ENCODE assay signal across 9 cellular contexts in the genomic region with DNA sequence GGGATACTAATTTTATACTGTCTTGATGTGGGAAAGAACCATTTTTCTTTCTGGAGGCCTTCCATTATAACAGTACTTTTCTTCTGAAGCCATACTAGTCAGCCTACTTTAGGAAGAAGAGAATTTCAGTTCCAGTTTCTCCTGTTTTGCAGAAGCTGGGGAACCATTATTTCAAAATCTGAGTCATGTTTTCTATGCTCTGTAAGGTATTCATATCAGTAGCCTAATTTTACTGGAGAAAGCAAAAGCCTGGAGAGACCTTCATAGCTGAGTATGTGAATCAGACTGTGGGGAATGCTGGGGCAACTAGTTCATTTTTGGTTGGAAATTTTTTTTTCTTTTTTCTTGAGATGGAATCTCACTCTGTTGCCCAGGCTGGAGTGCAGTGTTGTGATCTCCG. TPM values are rescaled to one million over a fixed set of nuclear protein-coding genes. Genes with fewer than 3 reads are reported as not detected.
DNase-seq lines count a peak whose midpoint lies in the region; ATAC-seq and TF ChIP-seq lines count a peak whose summit lies in the region.
"Had no signal": no experiment of that assay in that cellular context is flagged by ENCODE, and none has a peak within 500 bp of the region (broad histone marks: within the 10 kb centered on the region; RNA-seq: fewer than 3 reads in every experiment).

No MANE protein-coding gene starts in this region.

- peak; percentile 29 for ATAC-seq in GM18909 (IDR thresholded peaks at IDR 0.05; ENCODE audit: poor library complexity, unreplicated experiment)
- peak; percentile 49 for ATAC-seq in HG02870 (IDR thresholded peaks at IDR 0.05; ENCODE audit: unreplicated experiment)
- ATAC-seq: gastrocnemius medialis had no signal

- TF ChIP-seq CTCF in RWPE1 (conservative IDR thresholded peaks at IDR 0.05; ENCODE audit: low read depth) = no peak

- no peak overlapping the region for H4K91ac ChIP-seq in neuronal stem cell (ENCODE audit: low read depth, low read length, poor library complexity)

- no peak overlapping the region for H3K4me3 ChIP-seq in neuronal stem cell (ENCODE audit: low read length in 2 of 2)
- H3K4me3 ChIP-seq: gastrocnemius medialis had no signal

- H2BK5ac ChIP-seq in neuronal stem cell (ENCODE audit: low read length) = no peak overlapping the region

- no peak overlapping the region for H3K9ac ChIP-seq in neuronal stem cell (ENCODE audit: low read depth, low read length, poor library complexity)

- H2BK120ac ChIP-seq in neuronal stem cell (ENCODE audit: low read depth, low read length) = no peak overlapping the region

- H3K27me3 ChIP-seq in neuronal stem cell (ENCODE audit: control insufficient read depth in 3 of 3, insufficient read depth in 3 of 3, low read depth in 1 of 3, low read length in 3 of 3) = no peaks in the 10 kb centered on the region
- H3K27me3 ChIP-seq: gastrocnemius medialis had no signal

- no peak overlapping the region for H2AK5ac ChIP-seq in neuronal stem cell (ENCODE audit: low read depth, low read length)

- no peak overlapping the region for H3K18ac ChIP-seq in neuronal stem cell (ENCODE audit: low read length)

- no peak overlapping the region for H3K14ac ChIP-seq in neuronal stem cell (ENCODE audit: low read length)

- no peak overlapping the region for H3K23ac ChIP-seq in neuronal stem cell (ENCODE audit: low read depth, low read length, poor library complexity)

- no CpG with 5 or more reads among the region's 1 CpG for WGBS in neuronal stem cell (ENCODE audit: extremely low coverage in 2 of 2, insufficient read length in 2 of 2, insufficient replicate concordance in 1 of 2), 2 donors

- H4K8ac ChIP-seq in neuronal stem cell (ENCODE audit: low read depth, low read length) = no peak overlapping the region

- DNase-seq in RWPE1 (ENCODE audit: low spot score) (peak; percentile 54), neuronal stem cell (ENCODE audit: low spot score) (no peak), amniotic stem cell (lab: John Stamatoyannopoulos, UW) (no peak), NCI-H1092 (lab: John Stamatoyannopoulos, UW) (no peak), DMS 273 (lab: John Stamatoyannopoulos, UW; ENCODE audit: unreplicated experiment) (no peak)
- no peak for DNase-seq in stimulated activated CD4-positive, alpha-beta T cell treated with anti-CD3 and anti-CD28 coated beads, Interleukin-15, amount 100 ng/mL, for 24 hours
- DNase-seq: gastrocnemius medialis had no signal

- peaks cover 16 to 27% of the 10 kb centered on the region in 2 donors for H3K4me1 ChIP-seq in neuronal stem cell (ENCODE audit: control insufficient read depth in 2 of 2, insufficient read depth in 1 of 2, low read depth in 1 of 2, low read length in 2 of 2)

- CTCF ChIA-PET in RWPE1 (lab: Yijun Ruan, JAX) = no interaction called here

- no peak overlapping the region for H3K4ac ChIP-seq in neuronal stem cell (ENCODE audit: low read length)

- no peak overlapping the region for H3K27ac ChIP-seq in RWPE1
- peak overlapping the region; percentile 23 for H3K27ac ChIP-seq in neuronal stem cell (replicated peaks; ENCODE audit: low read length)
- H3K27ac ChIP-seq: gastrocnemius medialis had no signal

- no peaks in the 10 kb centered on the region for H3K36me3 ChIP-seq in neuronal stem cell (replicated peaks in 1 of 2; ENCODE audit: control insufficient read depth in 2 of 2, insufficient read depth in 2 of 2, low read length in 2 of 2)
- H3K36me3 ChIP-seq: gastrocnemius medialis had no signal

- H3K9me3 ChIP-seq in neuronal stem cell (replicated peaks in 1 of 2; ENCODE audit: control insufficient read depth in 2 of 2, insufficient read depth in 1 of 2, low read depth in 1 of 2, low read length in 2 of 2) = no peaks in the 10 kb centered on the region
- H3K9me3 ChIP-seq: gastrocnemius medialis had no signal

- no peaks in the 10 kb centered on the region for H3K79me1 ChIP-seq in neuronal stem cell (ENCODE audit: low read depth, low read length)

- POLR2A ChIA-PET in RWPE1 (lab: Yijun Ruan, JAX; ENCODE audit: low non-redundant PET) = no interaction called here

- H3K4me2 ChIP-seq in neuronal stem cell (ENCODE audit: insufficient read depth, low read length, poor library complexity, severe bottlenecking) = no peak overlapping the region

- H2AFZ ChIP-seq in neuronal stem cell (ENCODE audit: low read length) = no peak overlapping the region

- no peak overlapping the region for H2BK15ac ChIP-seq in neuronal stem cell (ENCODE audit: low read length)

- H2BK12ac ChIP-seq in neuronal stem cell (ENCODE audit: low read length) = no peak overlapping the region

RNA-seq across cellular contexts. Expression of gene AFF1, which starts 22.4 kb away (rescaled TPM):
- polyA plus RNA-seq in neuronal stem cell (2013, experiment 1 of 2) = 21.2 TPM
- polyA plus RNA-seq in neuronal stem cell (2013, experiment 2 of 2) = 23.7 TPM
